In the genomic region with DNA sequence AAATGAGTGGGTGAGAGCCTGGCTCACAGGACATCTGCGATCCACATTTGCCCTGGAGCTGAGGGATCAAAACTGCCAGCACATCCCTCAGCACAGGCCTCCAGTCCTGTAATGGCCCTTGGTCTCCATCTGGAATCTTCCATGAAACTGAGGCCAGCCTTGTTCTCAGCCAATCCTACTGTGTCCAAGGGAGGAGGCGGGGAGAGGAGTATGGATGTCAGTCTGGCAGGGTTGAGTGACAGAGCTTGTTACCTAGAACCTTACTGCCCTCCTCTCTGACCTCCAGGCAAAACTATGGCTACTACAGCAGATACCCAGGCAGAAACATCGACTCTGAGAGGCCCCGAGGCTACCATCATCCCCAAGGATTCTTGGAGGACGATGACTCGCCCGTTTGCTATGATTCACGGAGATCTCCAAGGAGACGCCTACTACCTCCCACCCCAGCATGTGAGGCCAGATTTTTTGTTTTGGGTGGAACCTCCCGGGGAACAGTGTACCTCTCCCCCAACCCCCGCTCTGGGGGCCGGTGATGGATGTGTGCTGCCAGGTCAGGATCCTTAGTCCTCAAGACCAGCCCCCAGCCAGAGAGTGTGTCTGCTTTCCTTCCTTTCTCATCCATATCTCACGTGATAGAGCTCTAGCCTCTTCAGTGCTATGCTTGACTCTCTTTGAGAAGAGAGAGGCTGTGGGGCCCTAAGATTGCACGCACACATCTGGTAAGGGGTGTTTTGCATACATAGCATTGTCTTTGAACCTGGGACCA, we compare ENCODE assay signal across 8 cellular contexts. TPM values are rescaled to one million over a fixed set of nuclear protein-coding genes. Genes with fewer than 3 reads are reported as not detected.
DNase-seq lines count a peak whose midpoint lies in the region; ATAC-seq and TF ChIP-seq lines count a peak whose summit lies in the region.

No MANE protein-coding gene starts in this region.

- DNase-seq in BJ (ENCODE audit: low read depth) = peak; percentile 52
- DNase-seq in NAMALWA (ENCODE audit: low spot score) = peak; percentile 2
- peak; percentile 93 for DNase-seq in hepatic stellate cell (ENCODE audit: low spot score)
- DNase-seq in MV-4-11 (lab: John Stamatoyannopoulos, UW) = no peak
- DNase-seq in activated T-cell treated with anti-CD3 and anti-CD28 coated beads for 4 hours = no peak
- no peak for DNase-seq in NCI-H774 (lab: John Stamatoyannopoulos, UW)
- no peak for DNase-seq in D341Med (ENCODE audit: low spot score)

- POLR2A ChIA-PET in BJ (lab: Charles Lee) = no interaction called here

- peak; percentile 65 for ATAC-seq in GM21717 (IDR thresholded peaks at IDR 0.05; ENCODE audit: unreplicated experiment)

- CTCF ChIA-PET in BJ (lab: Yijun Ruan, JAX) = interaction anchor here (0.7 to 1.3 kb wide), 3 partner anchors 10 to 1484 kb away, joined by 3 read pairs; no protein-coding TSS in a partner anchor

- TF ChIP-seq CTCF in BJ (IDR thresholded peaks at IDR 0.05; ENCODE audit: insufficient read depth, low read depth, low read length) = no peak

- no peaks in the 10 kb centered on the region for H3K36me3 ChIP-seq in BJ (ENCODE audit: control insufficient read depth, insufficient read depth, low read length)

- H3K4me3 ChIP-seq in BJ (ENCODE audit: low read depth, low read length) = no peak overlapping the region

- H3K27me3 ChIP-seq in BJ (ENCODE audit: control insufficient read depth, insufficient read depth, low read length) = no peaks in the 10 kb centered on the region

RNA-seq across cellular contexts. Expression of a gene that starts 41.3 kb away (rescaled TPM):
- polyA plus RNA-seq in BJ (2011; rRNA removed) = 0.13 and 0.18 TPM in 2 replicates
- 0.26 and 0.33 TPM in 2 replicates for polyA minus RNA-seq in BJ (2011; rRNA and poly(A)+ RNA removed)

RNA-seq across cellular contexts. Expression of a gene that starts 41.5 kb away (rescaled TPM):
- 0.33 and 0.36 TPM in 2 replicates for polyA plus RNA-seq in BJ (2011; rRNA removed)
- 0.09 and 0.15 TPM in 2 replicates for polyA minus RNA-seq in BJ (2011; rRNA and poly(A)+ RNA removed)

Comparison
In these comparisons a context has a peak if more than half of its experiments do, and no peak if none do; other contexts are left out.
1. DNase-seq: peak in BJ (single experiment), NAMALWA (single experiment) and hepatic stellate cell (single experiment); none in MV-4-11 (single experiment), activated T-cell treated with anti-CD3 and anti-CD28 coated beads for 4 hours (single experiment), NCI-H774 (single experiment) and D341Med (single experiment).